8 cellular contexts compared by ENCODE assay signal in genomic region chr17:41579484-41580243, GRCh38. TPM values are rescaled to one million over a fixed set of nuclear protein-coding genes. Genes with fewer than 3 reads are reported as not detected.
DNase-seq lines count a peak whose midpoint lies in the region; ATAC-seq and TF ChIP-seq lines count a peak whose summit lies in the region.

No MANE protein-coding gene starts in this region.

- H3K27me3 ChIP-seq in RWPE2 (ENCODE audit: insufficient read depth, poor library complexity, severe bottlenecking) (no peaks in the 10 kb centered on the region), gastroesophageal sphincter (peaks cover 60% of the 10 kb centered on the region), parathyroid adenoma (ENCODE audit: control insufficient read depth, insufficient read depth, low read length) (no peaks in the 10 kb centered on the region), upper lobe of right lung (no peaks in the 10 kb centered on the region)

- no peak overlapping the region for H3K9ac ChIP-seq in parathyroid adenoma

- intact Hi-C loops in upper lobe of right lung (cut with DNase I) = no loop called here

- H3K9me3 ChIP-seq in RWPE2 (ENCODE audit: severe bottlenecking) = no peaks in the 10 kb centered on the region
- H3K9me3 ChIP-seq in gastroesophageal sphincter = no peaks in the 10 kb centered on the region
- H3K9me3 ChIP-seq in parathyroid adenoma (ENCODE audit: control insufficient read depth, low read length) = no peaks in the 10 kb centered on the region
- H3K9me3 ChIP-seq in upper lobe of right lung = no peaks in the 10 kb centered on the region

- H3K4me1 ChIP-seq in RWPE2 (ENCODE audit: insufficient read depth, poor library complexity, severe bottlenecking) = peaks cover 19% of the 10 kb centered on the region
- H3K4me1 ChIP-seq in gastroesophageal sphincter = no peaks in the 10 kb centered on the region
- H3K4me1 ChIP-seq in parathyroid adenoma = no peaks in the 10 kb centered on the region
- no peaks in the 10 kb centered on the region for H3K4me1 ChIP-seq in upper lobe of right lung

- no peak overlapping the region for H3K4me2 ChIP-seq in parathyroid adenoma (ENCODE audit: low read length)

- no peak for TF ChIP-seq POLR2A in gastroesophageal sphincter (IDR thresholded peaks at IDR 0.05)

- ATAC-seq in RWPE2 (ENCODE audit: low read depth) (peak; percentile 47), gastroesophageal sphincter (peak; percentile 78), upper lobe of right lung (peak; percentile 95), HG03520 (IDR thresholded peaks at IDR 0.05; ENCODE audit: unreplicated experiment) (no peak)

- H2AFZ ChIP-seq in parathyroid adenoma = no peak overlapping the region

- H3K27ac ChIP-seq in RWPE2 (ENCODE audit: poor library complexity, severe bottlenecking) = peak overlapping the region; percentile 95
- no peak overlapping the region for H3K27ac ChIP-seq in gastroesophageal sphincter
- H3K27ac ChIP-seq in parathyroid adenoma = no peak overlapping the region
- H3K27ac ChIP-seq in upper lobe of right lung = no peak overlapping the region

- H3K36me3 ChIP-seq in RWPE2 (ENCODE audit: low read depth) (peaks cover 31% of the 10 kb centered on the region), gastroesophageal sphincter (no peaks in the 10 kb centered on the region), parathyroid adenoma (ENCODE audit: control insufficient read depth, insufficient read depth, low read length) (no peaks in the 10 kb centered on the region), upper lobe of right lung (no peaks in the 10 kb centered on the region)

- 25 to 79% methylated on average over 4 to 7 of the region's 18 CpGs for WGBS in gastroesophageal sphincter (ENCODE audit: low coverage in 1 of 2), 2 donors

- H3K4me3 ChIP-seq in RWPE2 (ENCODE audit: severe bottlenecking) = no peak overlapping the region
- H3K4me3 ChIP-seq in gastroesophageal sphincter = no peak overlapping the region
- H3K4me3 ChIP-seq in parathyroid adenoma (ENCODE audit: low read depth, low read length) = no peak overlapping the region
- no peak overlapping the region for H3K4me3 ChIP-seq in upper lobe of right lung

- DNase-seq in GM04504 (ENCODE audit: low read depth) (peak; percentile 60), LHCN-M2 (ENCODE audit: low read depth) (peak; percentile 65), RWPE2 (ENCODE audit: low spot score) (peak; percentile 84), upper lobe of right lung (peak; percentile 77)
- peak; percentile 84 for DNase-seq in activated effector memory CD4-positive, alpha-beta T cell treated with anti-CD3 and anti-CD28 coated beads, Interleukin-2, amount 50 U/mL, for 16 hours

- no peak for TF ChIP-seq EP300 in gastroesophageal sphincter (IDR thresholded peaks at IDR 0.05)

- TF ChIP-seq CTCF in RWPE2 (IDR thresholded peaks at IDR 0.05; ENCODE audit: poor library complexity, severe bottlenecking) = peak; percentile 92
- TF ChIP-seq CTCF in gastroesophageal sphincter (IDR thresholded peaks at IDR 0.05) = peak in 3 of 4 experiments; percentile 30 to 58 (median 45)
- TF ChIP-seq CTCF in parathyroid adenoma (IDR thresholded peaks at IDR 0.05) = peak; percentile 80
- peak; percentile 65 for TF ChIP-seq CTCF in upper lobe of right lung (IDR thresholded peaks at IDR 0.05)

- no peaks in the 10 kb centered on the region for H3K79me2 ChIP-seq in parathyroid adenoma

RNA-seq across cellular contexts. Expression of gene KRT14, which starts 7.0 kb away (rescaled TPM):
- total RNA-seq in LHCN-M2 (2014; rRNA removed) (not detected in 2 replicates), gastroesophageal sphincter (100 to 1,000 TPM in 1 of 4 donors, 10 to 100 TPM in 1, 1 to 10 TPM in 1, not detected in 1; 1.4 to 105 (median 41.1) TPM), upper lobe of right lung (not detected)
- polyA plus RNA-seq in LHCN-M2 (2012) = not detected

RNA-seq across cellular contexts. Expression of gene KRT9, which starts 7.8 kb away (rescaled TPM):
- total RNA-seq in LHCN-M2 (2014; rRNA removed) = not detected in 2 replicates
- polyA plus RNA-seq in LHCN-M2 (2012) = not detected
- total RNA-seq in gastroesophageal sphincter = not detected
- not detected for total RNA-seq in upper lobe of right lung

RNA-seq across cellular contexts. Expression of gene KRT16, which starts 32.9 kb away (rescaled TPM):
- not detected in 2 replicates for total RNA-seq in LHCN-M2 (2014; rRNA removed)
- polyA plus RNA-seq in LHCN-M2 (2012) = 0.06 TPM
- total RNA-seq in gastroesophageal sphincter = 10 to 100 TPM in 2 of 4 donors, 1 to 10 TPM in 2; 1.1 to 78.8 (median 13.5) TPM
- total RNA-seq in upper lobe of right lung = not detected

RNA-seq across cellular contexts. Expression of gene KRT17, which starts 44.7 kb away (rescaled TPM):
- total RNA-seq in LHCN-M2 (2014; rRNA removed) = 6.9 and 11.0 TPM in 2 replicates
- polyA plus RNA-seq in LHCN-M2 (2012) = 9.4 TPM
- 10 to 100 TPM in 2 of 4 donors, 1 to 10 TPM in 1, not detected in 1; 7.0 to 18.5 (median 17.4) TPM for total RNA-seq in gastroesophageal sphincter
- total RNA-seq in upper lobe of right lung = 5.9 TPM

RNA-seq across cellular contexts. Expression of gene KRT19, which starts 51.6 kb away (rescaled TPM):
- total RNA-seq in LHCN-M2 (2014; rRNA removed) = not detected in 2 replicates
- polyA plus RNA-seq in LHCN-M2 (2012) = not detected
- 100 to 1,000 TPM in 1 of 4 donors, 1 to 10 TPM in 3; 2.9 to 154 (median 6.5) TPM for total RNA-seq in gastroesophageal sphincter
- 321 TPM for total RNA-seq in upper lobe of right lung
